In genomic region chr2:28956890-28957289, GRCh38 we compare ENCODE assay signal across 1 cellular context.
TF ChIP-seq lines count a peak whose summit lies in the region.

No MANE protein-coding gene starts in this region.

TF ChIP-seq in H1, 55 proteins besides CTCF, POLR2A, EP300 and RAD21 (continued from another document):
- TF ChIP-seq, protein P1, sequence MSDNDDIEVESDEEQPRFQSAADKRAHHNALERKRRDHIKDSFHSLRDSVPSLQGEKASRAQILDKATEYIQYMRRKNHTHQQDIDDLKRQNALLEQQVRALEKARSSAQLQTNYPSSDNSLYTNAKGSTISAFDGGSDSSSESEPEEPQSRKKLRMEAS (IDR thresholded peaks at IDR 0.05) = no peak
- TF ChIP-seq ASH2L (IDR thresholded peaks at IDR 0.05; ENCODE audit: low read length) (no peak), RNF2 (IDR thresholded peaks at IDR 0.05; ENCODE audit: borderline replicate concordance, low read depth, low read length, missing control alignments, poor library complexity, severe bottlenecking) (no peak), FOSL1 (IDR thresholded peaks at IDR 0.05; ENCODE audit: insufficient read depth, low read depth, low read length) (no peak), SIRT6 (IDR thresholded peaks at IDR 0.05; ENCODE audit: low read length) (no peak), CREB1 (IDR thresholded peaks at IDR 0.05) (no peak), KDM1A (IDR thresholded peaks at IDR 0.05; ENCODE audit: borderline replicate concordance, low read length) (no peak), SP1 (IDR thresholded peaks at IDR 0.05; ENCODE audit: low read depth, low read length) (no peak)
